In genomic region chr4:36332782-36333131, GRCh38 we compare ENCODE assay signal across 1 cellular context.
TF ChIP-seq lines count a peak whose summit lies in the region.

No MANE protein-coding gene starts in this region.

TF ChIP-seq in GM23338, 12 proteins besides CTCF, POLR2A, EP300 and RAD21 (continued from another document):
- TF ChIP-seq REST (IDR thresholded peaks at IDR 0.05; ENCODE audit: unreplicated experiment), result no peak
- no peak for TF ChIP-seq ZNF114 (CRISPR knock-in tag; IDR thresholded peaks at IDR 0.05)
- TF ChIP-seq POLR2AphosphoS5 (IDR thresholded peaks at IDR 0.05; ENCODE audit: low read depth), result no peak
- TF ChIP-seq NANOG (IDR thresholded peaks at IDR 0.05; ENCODE audit: borderline replicate concordance), result no peak
